8 cellular contexts compared by ENCODE assay signal in the genomic region with DNA sequence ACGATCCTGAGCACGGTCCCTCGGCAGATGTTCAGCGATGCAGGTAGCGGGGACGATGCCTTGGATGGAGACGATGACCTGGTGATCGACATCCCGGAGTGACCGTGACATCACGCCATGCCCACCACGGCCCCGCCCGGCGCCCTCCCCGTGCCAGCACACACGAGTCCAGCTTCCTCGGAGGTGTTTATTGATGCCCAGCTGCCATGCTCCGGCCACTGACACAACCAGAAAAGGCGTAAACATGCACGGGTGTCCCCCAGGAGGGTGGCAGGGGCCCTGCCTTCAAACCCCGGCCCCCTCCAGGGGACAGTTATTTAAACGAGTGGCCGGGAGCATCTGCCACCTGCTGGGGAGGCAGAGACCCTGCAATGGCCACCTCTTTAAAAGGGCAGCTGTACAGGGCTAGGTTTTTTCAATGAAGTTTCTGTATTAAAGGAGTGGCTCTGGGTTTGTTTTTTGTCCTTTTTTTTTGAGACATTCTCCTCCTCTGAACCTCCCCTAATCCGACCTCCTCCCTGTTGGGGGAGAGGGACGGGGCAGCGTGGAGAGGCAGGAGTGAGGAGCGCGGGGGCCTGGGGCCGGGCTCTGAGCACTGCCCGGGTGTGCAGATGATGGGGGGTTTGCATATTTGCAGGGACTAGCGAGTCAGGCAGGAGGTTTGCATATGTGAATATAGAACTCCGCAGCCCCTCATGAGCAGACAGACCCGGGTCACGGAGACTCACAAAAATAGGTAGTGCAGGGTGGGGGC. TPM values are rescaled to one million over a fixed set of nuclear protein-coding genes. Genes with fewer than 3 reads are reported as not detected.
DNase-seq lines count a peak whose midpoint lies in the region; ATAC-seq, FAIRE-seq and TF ChIP-seq lines count a peak whose summit lies in the region.

No MANE protein-coding gene starts in this region.

- TF ChIP-seq POLR2A in HCT116 (IDR thresholded peaks at IDR 0.05; ENCODE audit: borderline replicate concordance, extremely low read depth, insufficient read depth, insufficient read length) = no peak

- POLR2A ChIA-PET in HCT116 (lab: Charles Lee) = no interaction called here

- H3K27ac ChIP-seq in HCT116 (ENCODE audit: low read depth, low read length) = no peak overlapping the region
- no peak overlapping the region for H3K27ac ChIP-seq in colonic mucosa

- no peak overlapping the region for H3K4me2 ChIP-seq in HCT116 (ENCODE audit: low read length)

- no peaks in the 10 kb centered on the region for H3K9me2 ChIP-seq in HCT116 (ENCODE audit: insufficient read depth)

- intact Hi-C loops in HCT116 (cut with micrococcal nuclease) (no loop called here), colonic mucosa (cut with DNase I) (loop anchor here (5.0 kb wide), 1 partner anchor 143 kb away; the partner anchor contains the start of gene CDIPT)

- H3K9ac ChIP-seq in HCT116 (ENCODE audit: low read length) = no peak overlapping the region
- no peak overlapping the region for H3K9ac ChIP-seq in colonic mucosa (ENCODE audit: low read depth in 2 of 2, low read length in 2 of 2)

- TF ChIP-seq CTCF in D721Med (IDR thresholded peaks at IDR 0.05; ENCODE audit: insufficient read depth, missing control alignments) = peak; percentile 58
- peak; percentile 66 to 81 (median 81) for TF ChIP-seq CTCF in HCT116 (IDR thresholded peaks at IDR 0.05 in 2 of 3, conservative IDR thresholded peaks at IDR 0.05 in 1 of 3; ENCODE audit: borderline replicate concordance in 1 of 3, insufficient read depth in 1 of 3, low read depth in 2 of 3, low read length in 2 of 3)
- TF ChIP-seq CTCF in colonic mucosa (IDR thresholded peaks at IDR 0.05) = peak; percentile 81

- peak; percentile 73 for TF ChIP-seq RAD21 in HCT116 (IDR thresholded peaks at IDR 0.05; ENCODE audit: low read depth)

- H2AFZ ChIP-seq in HCT116 (ENCODE audit: low read depth, low read length, poor library complexity, severe bottlenecking) = no peak overlapping the region

- BruUV-seq in HCT116 (replicated peaks; lab: Mats Ljungman, UMichigan) = no TSS peak

- ATAC-seq in HCT116 (peak; percentile 67), HG02588 (IDR thresholded peaks at IDR 0.05; ENCODE audit: unreplicated experiment) (no peak), GM18867 (IDR thresholded peaks at IDR 0.05; ENCODE audit: unreplicated experiment) (no peak)

- no peaks in the 10 kb centered on the region for H3K27me3 ChIP-seq in HCT116 (ENCODE audit: insufficient read depth, low read length)
- peaks cover 6% of the 10 kb centered on the region for H3K27me3 ChIP-seq in colonic mucosa

- H3K4me3 ChIP-seq in HCT116 (replicated peaks in 1 of 2; ENCODE audit: low read depth in 1 of 2, low read length in 2 of 2) (no peak overlapping the region), colonic mucosa (no peak overlapping the region)

- H3K9me3 ChIP-seq in HCT116 (ENCODE audit: control insufficient read depth in 1 of 2, insufficient read depth in 1 of 2, low read depth in 1 of 2, low read length in 2 of 2) (no peaks in the 10 kb centered on the region), colonic mucosa (no peaks in the 10 kb centered on the region)

- RAD21 ChIA-PET in HCT116 (lab: Charles Lee; ENCODE audit: low non-redundant PET in 1 of 2, low total read pairs in 2 of 2, uncharacterized antibody in 2 of 2, unreplicated experiment in 2 of 2) = no interaction called here

- H4K20me1 ChIP-seq in HCT116 (ENCODE audit: insufficient read depth) = no peaks in the 10 kb centered on the region

- H3K36me3 ChIP-seq in HCT116 (ENCODE audit: control insufficient read depth in 1 of 2, insufficient read depth in 2 of 2, low read length in 2 of 2) = peaks cover 0 to 4% of the 10 kb centered on the region in 2 experiments; a peak in 2 of 4 replicates
- no peaks in the 10 kb centered on the region for H3K36me3 ChIP-seq in colonic mucosa

- H3K4me1 ChIP-seq in HCT116 (ENCODE audit: control insufficient read depth in 1 of 2, insufficient read depth in 2 of 2, low read length in 2 of 2) = no peaks in the 10 kb centered on the region
- H3K4me1 ChIP-seq in colonic mucosa = peaks cover 4% of the 10 kb centered on the region

- no peak for FAIRE-seq in D721Med (lab: Jason Lieb, UNC)

- no peaks in the 10 kb centered on the region for H3K79me2 ChIP-seq in HCT116 (ENCODE audit: insufficient read depth, low read length)

- DNase-seq in D721Med (ENCODE audit: insufficient read length, low spot score) (peak; percentile 94), HCT116 (ENCODE audit: low read depth, low spot score) (no peak), SKM-1 (lab: John Stamatoyannopoulos, UW; ENCODE audit: unreplicated experiment) (peak; percentile 15), colonic mucosa (no peak), medulla oblongata (ENCODE audit: extremely low spot score) (peak; percentile 16), putamen (ENCODE audit: low spot score) (no peak)

- CTCF ChIA-PET in HCT116 (lab: Charles Lee) = interaction anchor here (0.6 to 1.8 kb wide), 3 partner anchors 158 to 314 kb away, joined by 4 to 6 read pairs (median 4); no protein-coding TSS in a partner anchor

TF ChIP-seq in HCT116, 20 proteins besides CTCF, POLR2A, EP300 and RAD21:
- TF ChIP-seq ZFX (IDR thresholded peaks at IDR 0.05) (no peak), SRF (IDR thresholded peaks at IDR 0.05; ENCODE audit: low read depth) (no peak), POLR2AphosphoS5 (IDR thresholded peaks at IDR 0.05; ENCODE audit: low read depth, low read length) (peak; percentile 20; the same call in 1 of the 2 replicates), EZH2phosphoT487 (IDR thresholded peaks at IDR 0.05; ENCODE audit: borderline replicate concordance) (no peak), YY1 (IDR thresholded peaks at IDR 0.05; ENCODE audit: extremely low read depth, insufficient replicate concordance, low read depth, low read length) (peak; percentile 41), FOSL1 (IDR thresholded peaks at IDR 0.05; ENCODE audit: low read depth) (no peak), CBX3 (IDR thresholded peaks at IDR 0.05; ENCODE audit: low read depth) (no peak), ZBTB33 (IDR thresholded peaks at IDR 0.05; ENCODE audit: extremely low read depth, insufficient replicate concordance, low read length) (no peak), ELF1 (IDR thresholded peaks at IDR 0.05; ENCODE audit: borderline replicate concordance, low read depth) (no peak)
- TF ChIP-seq, protein P1, sequence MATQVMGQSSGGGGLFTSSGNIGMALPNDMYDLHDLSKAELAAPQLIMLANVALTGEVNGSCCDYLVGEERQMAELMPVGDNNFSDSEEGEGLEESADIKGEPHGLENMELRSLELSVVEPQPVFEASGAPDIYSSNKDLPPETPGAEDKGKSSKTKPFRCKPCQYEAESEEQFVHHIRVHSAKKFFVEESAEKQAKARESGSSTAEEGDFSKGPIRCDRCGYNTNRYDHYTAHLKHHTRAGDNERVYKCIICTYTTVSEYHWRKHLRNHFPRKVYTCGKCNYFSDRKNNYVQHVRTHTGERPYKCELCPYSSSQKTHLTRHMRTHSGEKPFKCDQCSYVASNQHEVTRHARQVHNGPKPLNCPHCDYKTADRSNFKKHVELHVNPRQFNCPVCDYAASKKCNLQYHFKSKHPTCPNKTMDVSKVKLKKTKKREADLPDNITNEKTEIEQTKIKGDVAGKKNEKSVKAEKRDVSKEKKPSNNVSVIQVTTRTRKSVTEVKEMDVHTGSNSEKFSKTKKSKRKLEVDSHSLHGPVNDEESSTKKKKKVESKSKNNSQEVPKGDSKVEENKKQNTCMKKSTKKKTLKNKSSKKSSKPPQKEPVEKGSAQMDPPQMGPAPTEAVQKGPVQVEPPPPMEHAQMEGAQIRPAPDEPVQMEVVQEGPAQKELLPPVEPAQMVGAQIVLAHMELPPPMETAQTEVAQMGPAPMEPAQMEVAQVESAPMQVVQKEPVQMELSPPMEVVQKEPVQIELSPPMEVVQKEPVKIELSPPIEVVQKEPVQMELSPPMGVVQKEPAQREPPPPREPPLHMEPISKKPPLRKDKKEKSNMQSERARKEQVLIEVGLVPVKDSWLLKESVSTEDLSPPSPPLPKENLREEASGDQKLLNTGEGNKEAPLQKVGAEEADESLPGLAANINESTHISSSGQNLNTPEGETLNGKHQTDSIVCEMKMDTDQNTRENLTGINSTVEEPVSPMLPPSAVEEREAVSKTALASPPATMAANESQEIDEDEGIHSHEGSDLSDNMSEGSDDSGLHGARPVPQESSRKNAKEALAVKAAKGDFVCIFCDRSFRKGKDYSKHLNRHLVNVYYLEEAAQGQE (IDR thresholded peaks at IDR 0.05; ENCODE audit: low read depth) = no peak

RNA-seq across cellular contexts. Expression of gene DOC2A, which starts 5.3 kb away (rescaled TPM):
- 17.3 TPM for total RNA-seq in HCT116 (2021; ENCODE audit: unreplicated experiment)
- polyA plus RNA-seq in HCT116 (2012) = 13.8 and 18.6 TPM in 2 replicates
- total RNA-seq in colonic mucosa = 10 to 100 TPM in 1 of 2 donors, 1 to 10 TPM in 1; 4.8 to 12.9 TPM

RNA-seq across cellular contexts. Expression of gene INO80E, which starts 9.5 kb away (rescaled TPM):
- total RNA-seq in HCT116 (2021; ENCODE audit: unreplicated experiment) (89.8 TPM), colonic mucosa (10 to 100 TPM; 46.9 to 80.2 TPM)
- 53.7 and 76.2 TPM in 2 replicates for polyA plus RNA-seq in HCT116 (2012)

RNA-seq across cellular contexts. Expression of gene HIRIP3, which starts 10.1 kb away (rescaled TPM):
- total RNA-seq in HCT116 (2021; ENCODE audit: unreplicated experiment) (21.8 TPM), colonic mucosa (10 to 100 TPM in 1 of 2 donors, 1 to 10 TPM in 1; 7.5 to 18.4 TPM)
- polyA plus RNA-seq in HCT116 (2012) = 25.2 and 26.4 TPM in 2 replicates

RNA-seq across cellular contexts. Expression of gene C16orf92, which starts 17.5 kb away (rescaled TPM):
- total RNA-seq in HCT116 (2021; ENCODE audit: unreplicated experiment) (not detected), colonic mucosa (not detected)
- polyA plus RNA-seq in HCT116 (2012) = not detected in 2 replicates

RNA-seq across cellular contexts. Expression of gene TLCD3B, which starts 25.6 kb away (rescaled TPM):
- total RNA-seq in HCT116 (2021; ENCODE audit: unreplicated experiment) (1.0 TPM), colonic mucosa (under 1 TPM; 0.16 to 0.49 TPM)
- polyA plus RNA-seq in HCT116 (2012) = 2.1 and 2.3 TPM in 2 replicates

Comparison
In these comparisons a context has a peak if more than half of its experiments do, and no peak if none do; other contexts are left out.
1. DNase-seq: peak in D721Med (single experiment), SKM-1 (single experiment) and medulla oblongata (single experiment); none in HCT116 (single experiment), colonic mucosa (single experiment) and putamen (single experiment).
2. Peak in every context shown above with its lines, with median percentiles within 50 percentile points of each other: CTCF ChIP-seq.